1 cellular context compared by ENCODE assay signal in genomic region chr14:100341301-100342031, GRCh38.
TF ChIP-seq lines count a peak whose summit lies in the region.

No MANE protein-coding gene starts in this region.

TF ChIP-seq in GM12878, 131 proteins besides CTCF, POLR2A, EP300 and RAD21 (continued from another document and continues in another):
- TF ChIP-seq ZBTB40 (IDR thresholded peaks at IDR 0.05; ENCODE audit: borderline replicate concordance) = no peak
- TF ChIP-seq SIX5 (IDR thresholded peaks at IDR 0.05; ENCODE audit: low read depth, low read length, severe bottlenecking) = no peak
- TF ChIP-seq ZNF384 (IDR thresholded peaks at IDR 0.05; ENCODE audit: borderline replicate concordance, low read depth, low read length) = no peak
- TF ChIP-seq MYB (IDR thresholded peaks at IDR 0.05; ENCODE audit: borderline replicate concordance, low read depth, low read length) = no peak
- peak; percentile 24; the same call in 1 of the 2 replicates for TF ChIP-seq MAX (IDR thresholded peaks at IDR 0.05; ENCODE audit: low read depth, low read length)
- TF ChIP-seq TAF1 (IDR thresholded peaks at IDR 0.05; ENCODE audit: borderline replicate concordance, low read depth, low read length) = no peak
- TF ChIP-seq MXI1 (IDR thresholded peaks at IDR 0.05; ENCODE audit: low read depth, low read length) = peak; percentile 50
- no peak for TF ChIP-seq FOXK2 (IDR thresholded peaks at IDR 0.05)
- no peak for TF ChIP-seq SMAD5 (IDR thresholded peaks at IDR 0.05; ENCODE audit: low read depth)
- no peak for TF ChIP-seq PKNOX1 (IDR thresholded peaks at IDR 0.05)
- TF ChIP-seq USF1 (IDR thresholded peaks at IDR 0.05; ENCODE audit: borderline replicate concordance, extremely low read length, insufficient read depth, low read depth, low read length) = no peak
- TF ChIP-seq EED (IDR thresholded peaks at IDR 0.05; ENCODE audit: low read depth) = no peak; the same call in 1 of the 2 replicates
- peak; percentile 22; the same call in 1 of the 2 replicates for TF ChIP-seq SPI1 (IDR thresholded peaks at IDR 0.05; ENCODE audit: borderline replicate concordance, insufficient read depth, low read depth, low read length)
- TF ChIP-seq ZBTB33 (IDR thresholded peaks at IDR 0.05) = no peak
- TF ChIP-seq POLR2AphosphoS5 (IDR thresholded peaks at IDR 0.05; ENCODE audit: low read length) = peak; percentile 44; the same call in 1 of the 2 replicates
- no peak for TF ChIP-seq SREBF1 (IDR thresholded peaks at IDR 0.05; ENCODE audit: low read length)
- no peak for TF ChIP-seq ZNF24 (IDR thresholded peaks at IDR 0.05)
- no peak for TF ChIP-seq BCL11A (IDR thresholded peaks at IDR 0.05; ENCODE audit: low read depth, low read length)
- no peak for TF ChIP-seq HSF1 (IDR thresholded peaks at IDR 0.05; ENCODE audit: low read depth, low read length)
- no peak for TF ChIP-seq GABPA (IDR thresholded peaks at IDR 0.05; ENCODE audit: low read depth)
- no peak for TF ChIP-seq PAX8 (IDR thresholded peaks at IDR 0.05)
- TF ChIP-seq CBFB (IDR thresholded peaks at IDR 0.05; ENCODE audit: low read depth) = no peak
- no peak for TF ChIP-seq ZZZ3 (IDR thresholded peaks at IDR 0.05; ENCODE audit: control insufficient read depth, insufficient read length, low read depth)
- no peak for TF ChIP-seq CHD4 (IDR thresholded peaks at IDR 0.05)
- TF ChIP-seq MEF2A (IDR thresholded peaks at IDR 0.05; ENCODE audit: insufficient read depth, low read depth, low read length) = no peak
- TF ChIP-seq BMI1 (IDR thresholded peaks at IDR 0.05; ENCODE audit: borderline replicate concordance) = no peak
- TF ChIP-seq IKZF2 (IDR thresholded peaks at IDR 0.05) = peak; percentile 80 to 87
- TF ChIP-seq E2F4 (IDR thresholded peaks at IDR 0.05; ENCODE audit: low read depth, low read length) = no peak
- no peak for TF ChIP-seq ATF3 (IDR thresholded peaks at IDR 0.05; ENCODE audit: borderline replicate concordance, extremely low read depth, low read depth, low read length)
- no peak for TF ChIP-seq TBL1XR1 (IDR thresholded peaks at IDR 0.05; ENCODE audit: low read depth, low read length)
- no peak for TF ChIP-seq MLLT1 (IDR thresholded peaks at IDR 0.05)
- no peak for TF ChIP-seq SMC3 (IDR thresholded peaks at IDR 0.05; ENCODE audit: borderline replicate concordance, low read length)
- no peak for TF ChIP-seq RUNX3 (IDR thresholded peaks at IDR 0.05; ENCODE audit: low read length)
- no peak for TF ChIP-seq POLR2AphosphoS2 (IDR thresholded peaks at IDR 0.05; ENCODE audit: low read depth, low read length)
- TF ChIP-seq NFXL1 (IDR thresholded peaks at IDR 0.05; ENCODE audit: borderline replicate concordance) = no peak
- TF ChIP-seq BHLHE40 (IDR thresholded peaks at IDR 0.05; ENCODE audit: borderline replicate concordance in 1 of 2, low read depth in 2 of 2, low read length in 1 of 2) = peak; percentile 35 to 42; a peak in 1 of 4 replicates
- TF ChIP-seq LARP7 (IDR thresholded peaks at IDR 0.05) = no peak
- no peak for TF ChIP-seq EZH2 (IDR thresholded peaks at IDR 0.05; ENCODE audit: borderline replicate concordance, control insufficient read depth, low read depth, low read length)
- TF ChIP-seq ZBTB4 (CRISPR knock-in tag; IDR thresholded peaks at IDR 0.05) = no peak
- no peak for TF ChIP-seq PBX3 (IDR thresholded peaks at IDR 0.05; ENCODE audit: insufficient replicate concordance, low read depth, low read length)
- TF ChIP-seq FOS (IDR thresholded peaks at IDR 0.05; ENCODE audit: borderline replicate concordance, extremely low read depth, insufficient read length) = no peak
- no peak for TF ChIP-seq NKRF (conservative IDR thresholded peaks at IDR 0.05)
- no peak for TF ChIP-seq TCF12 (IDR thresholded peaks at IDR 0.05; ENCODE audit: low read depth, low read length)
